In the genomic region with DNA sequence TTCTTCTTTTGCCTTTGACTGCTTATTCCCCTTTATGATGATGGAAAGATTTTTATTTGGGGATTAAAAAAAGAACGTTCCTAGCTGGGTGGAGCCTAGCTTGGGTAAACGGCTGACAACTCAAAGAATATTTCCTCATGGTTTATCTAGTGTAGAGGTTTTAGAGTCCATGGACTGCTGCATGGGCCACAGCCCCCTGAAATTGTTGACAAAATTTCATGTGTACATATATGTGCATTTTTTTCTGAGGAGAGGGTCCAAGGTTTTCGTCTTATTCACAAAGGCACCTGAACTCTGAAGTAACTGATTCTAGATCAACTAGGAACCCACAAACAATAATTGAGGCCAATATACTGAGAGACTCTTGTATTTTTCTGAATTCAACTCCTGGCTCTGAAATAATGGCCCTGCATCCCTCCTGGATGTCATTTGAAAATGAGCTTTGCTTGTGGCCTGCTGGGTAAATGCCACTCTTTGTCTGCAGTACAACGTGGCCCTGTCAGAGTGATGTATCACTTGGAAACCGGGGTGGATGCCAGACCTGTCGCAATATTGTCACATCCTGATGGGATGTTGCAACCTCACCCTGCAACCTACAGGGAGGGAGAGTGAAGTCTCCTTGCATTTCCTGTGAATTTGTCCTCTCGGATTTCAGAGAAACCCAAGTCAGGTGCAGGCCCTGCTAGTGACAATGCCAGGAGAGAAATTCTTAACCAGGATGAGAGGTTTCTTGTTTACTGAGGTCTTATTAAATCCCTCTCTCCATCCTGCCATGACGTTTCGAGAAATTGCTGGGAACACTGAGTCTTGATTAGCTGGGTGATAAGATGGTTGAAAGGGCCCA, we compare ENCODE assay signal across 8 cellular contexts. TPM values are rescaled to one million over a fixed set of nuclear protein-coding genes. Genes with fewer than 3 reads are reported as not detected.
DNase-seq lines count a peak whose midpoint lies in the region; ATAC-seq and TF ChIP-seq lines count a peak whose summit lies in the region.

No MANE protein-coding gene starts in this region.

- H3K27ac ChIP-seq in RWPE1 (peak overlapping the region; percentile 90), right atrium auricular region (no peak overlapping the region)

- H3K27me3 ChIP-seq in right atrium auricular region: no peaks in the 10 kb centered on the region

- H3K4me3 ChIP-seq in right atrium auricular region: no peak overlapping the region

- CTCF ChIA-PET in RWPE1 (lab: Yijun Ruan, JAX): interaction anchor here (1.6 kb wide), 1 partner anchor 68 kb away, joined by 12 read pairs; no protein-coding TSS in a partner anchor

- DNase-seq in HS-5 (ENCODE audit: low read depth) (peak; percentile 42), RWPE1 (ENCODE audit: low spot score) (no peak), right atrium auricular region (ENCODE audit: low spot score) (peak; percentile 89), superior temporal gyrus (ENCODE audit: extremely low spot score) (peak; percentile 81), NCI-H526 treated with DMSO at 0.1 percent for 48 hours (lab: John Stamatoyannopoulos, UW) (no peak), epidermal melanocyte (ENCODE audit: insufficient read length, low spot score) (no peak)

- H3K4me1 ChIP-seq in right atrium auricular region: peaks cover 0 to 9% of the 10 kb centered on the region in 2 donors

- POLR2A ChIA-PET in RWPE1 (lab: Yijun Ruan, JAX; ENCODE audit: low non-redundant PET): no interaction called here

- ATAC-seq in HG03045 (IDR thresholded peaks at IDR 0.05; ENCODE audit: unreplicated experiment) (no peak), GM21367 (IDR thresholded peaks at IDR 0.05; ENCODE audit: unreplicated experiment) (no peak)

- H3K36me3 ChIP-seq in right atrium auricular region: no peaks in the 10 kb centered on the region

- TF ChIP-seq CTCF in RWPE1 (conservative IDR thresholded peaks at IDR 0.05; ENCODE audit: low read depth): no peak
- no peak for TF ChIP-seq CTCF in right atrium auricular region (IDR thresholded peaks at IDR 0.05)

- no peaks in the 10 kb centered on the region for H3K9me3 ChIP-seq in right atrium auricular region

RNA-seq across cellular contexts. Expression of gene EHF, which starts 33.8 kb away (rescaled TPM):
- total RNA-seq in right atrium auricular region: under 1 TPM in 1 of 2 donors, not detected in 1; 0.78 TPM

Comparison
In these comparisons a context has a peak if more than half of its experiments do, and no peak if none do; other contexts are left out.
1. DNase-seq: peak in HS-5 (single experiment), right atrium auricular region (single experiment) and superior temporal gyrus (single experiment); none in RWPE1 (single experiment), NCI-H526 treated with DMSO at 0.1 percent for 48 hours (single experiment) and epidermal melanocyte (single experiment).